Comparison of ENCODE assay signal across 8 cellular contexts in genomic region chr14:77039285-77040058, GRCh38. TPM values are rescaled to one million over a fixed set of nuclear protein-coding genes. Genes with fewer than 3 reads are reported as not detected.
DNase-seq lines count a peak whose midpoint lies in the region; ATAC-seq and TF ChIP-seq lines count a peak whose summit lies in the region.

No MANE protein-coding gene starts in this region.

- H3K4me3 ChIP-seq in parathyroid adenoma (ENCODE audit: low read depth, low read length) = peak overlapping the region; percentile 46

- H3K36me3 ChIP-seq in parathyroid adenoma (ENCODE audit: control insufficient read depth, insufficient read depth, low read length) = no peaks in the 10 kb centered on the region

- peaks cover 61% of the 10 kb centered on the region for H3K4me1 ChIP-seq in parathyroid adenoma

- in situ Hi-C loops in G401 (cut with HindIII; ENCODE audit: low sequenced_read_pairs) (no loop called here), KBM-7 (cut with MboI; ENCODE audit: low pct_unique_long_range_greater_than_20kb, low sequenced_read_pairs) (no loop called here)

- peak overlapping the region; percentile 94 for H3K27ac ChIP-seq in parathyroid adenoma

- no peak for TF ChIP-seq CTCF in parathyroid adenoma (IDR thresholded peaks at IDR 0.05)

- H2AFZ ChIP-seq in parathyroid adenoma = peak overlapping the region; percentile 72

- peak overlapping the region; percentile 53 for H3K4me2 ChIP-seq in parathyroid adenoma (ENCODE audit: low read length)

- DNase-seq in G401 (ENCODE audit: low spot score) (peak; percentile 70), SK-N-DZ (ENCODE audit: low spot score) (peak; percentile 59), erythroblast (lab: John Stamatoyannopoulos, UW) (peak; percentile 74), KBM-7 (no peak)
- no peak for DNase-seq in stimulated activated CD4-positive, alpha-beta T cell treated with anti-CD3 and anti-CD28 coated beads, Interleukin-1b, Interleukin-23, amount 100 ng/mL, for 48 hours

- TF ChIP-seq POLR2A in erythroblast (IDR thresholded peaks at IDR 0.05; ENCODE audit: low read length) = no peak

- H3K79me2 ChIP-seq in parathyroid adenoma = no peaks in the 10 kb centered on the region

- no peaks in the 10 kb centered on the region for H3K27me3 ChIP-seq in parathyroid adenoma (ENCODE audit: control insufficient read depth, insufficient read depth, low read length)

- ATAC-seq in HG02938 (IDR thresholded peaks at IDR 0.05; ENCODE audit: unreplicated experiment) (peak; percentile 3), GM21528 (IDR thresholded peaks at IDR 0.05; ENCODE audit: low FRiP score, unreplicated experiment) (no peak)

- no peak overlapping the region for H3K9ac ChIP-seq in parathyroid adenoma

- H3K9me3 ChIP-seq in parathyroid adenoma (ENCODE audit: control insufficient read depth, low read length) = no peaks in the 10 kb centered on the region

RNA-seq across cellular contexts. Expression of gene IRF2BPL, which starts 11.0 kb away (rescaled TPM):
- 57.2 and 59.4 TPM in 2 replicates for total RNA-seq in G401 (2014; rRNA removed; shearing (Covaris generic))
- 18.1 and 20.5 TPM in 2 replicates for polyA plus RNA-seq in SK-N-DZ (2014; cell fraction: cytosol; rRNA removed)
- 10.6 and 12.5 TPM in 2 replicates for polyA plus RNA-seq in SK-N-DZ (2014; cell fraction: nucleus; rRNA removed)

RNA-seq across cellular contexts. Expression of gene CIPC, which starts 58.6 kb away (rescaled TPM):
- 30.5 and 32.2 TPM in 2 replicates for total RNA-seq in G401 (2014; rRNA removed; shearing (Covaris generic))
- 22.1 and 24.0 TPM in 2 replicates for polyA plus RNA-seq in SK-N-DZ (2014; cell fraction: cytosol; rRNA removed)
- polyA plus RNA-seq in SK-N-DZ (2014; cell fraction: nucleus; rRNA removed) = 8.5 and 11.2 TPM in 2 replicates

Comparison
In these comparisons a context has a peak if more than half of its experiments do, and no peak if none do; other contexts are left out.
1. DNase-seq: peak in G401 (single experiment), SK-N-DZ (single experiment) and erythroblast (2 of 2); none in KBM-7 (single experiment) and stimulated activated CD4-positive, alpha-beta T cell treated with anti-CD3 and anti-CD28 coated beads, Interleukin-1b, Interleukin-23, amount 100 ng/mL, for 48 hours (single experiment).